Comparison of ENCODE assay signal across 1 cellular context in the genomic region with DNA sequence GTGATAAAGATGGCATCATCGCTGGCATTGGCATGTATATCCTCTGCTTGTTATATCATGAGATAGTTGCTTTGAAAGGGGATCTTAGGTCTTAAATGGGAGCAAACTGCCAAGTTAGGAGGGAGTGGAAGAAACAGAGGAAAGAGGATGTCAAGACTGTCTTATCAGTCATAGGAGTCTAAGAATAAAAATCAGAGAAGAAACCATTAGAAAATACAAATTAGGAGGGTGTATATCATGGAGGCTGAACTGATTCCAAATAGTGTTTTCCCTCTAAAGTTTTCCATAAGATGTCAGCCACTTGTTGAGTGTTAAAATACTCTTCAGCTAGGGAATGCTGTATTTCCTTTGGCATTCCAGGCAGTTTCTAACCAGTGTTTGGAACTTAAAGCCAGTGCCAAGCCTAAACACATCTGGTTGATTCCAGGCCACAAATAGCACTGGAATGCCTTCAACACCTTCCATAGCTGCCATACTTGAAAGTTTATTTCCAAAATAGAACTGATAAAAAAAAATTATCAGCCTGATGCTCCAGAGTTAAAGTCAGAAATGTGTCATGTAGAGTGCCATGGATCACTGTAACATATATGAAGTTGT.
TF ChIP-seq lines count a peak whose summit lies in the region.

No MANE protein-coding gene starts in this region.

TF ChIP-seq in GM23338, 12 proteins besides CTCF, POLR2A, EP300 and RAD21 (continued from another document):
- TF ChIP-seq EZH2 (IDR thresholded peaks at IDR 0.05; ENCODE audit: low read depth, unreplicated experiment) (no peak), ZNF114 (CRISPR knock-in tag; IDR thresholded peaks at IDR 0.05) (no peak)
- TF ChIP-seq, protein P1, sequence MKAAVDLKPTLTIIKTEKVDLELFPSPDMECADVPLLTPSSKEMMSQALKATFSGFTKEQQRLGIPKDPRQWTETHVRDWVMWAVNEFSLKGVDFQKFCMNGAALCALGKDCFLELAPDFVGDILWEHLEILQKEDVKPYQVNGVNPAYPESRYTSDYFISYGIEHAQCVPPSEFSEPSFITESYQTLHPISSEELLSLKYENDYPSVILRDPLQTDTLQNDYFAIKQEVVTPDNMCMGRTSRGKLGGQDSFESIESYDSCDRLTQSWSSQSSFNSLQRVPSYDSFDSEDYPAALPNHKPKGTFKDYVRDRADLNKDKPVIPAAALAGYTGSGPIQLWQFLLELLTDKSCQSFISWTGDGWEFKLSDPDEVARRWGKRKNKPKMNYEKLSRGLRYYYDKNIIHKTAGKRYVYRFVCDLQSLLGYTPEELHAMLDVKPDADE (IDR thresholded peaks at IDR 0.05), result no peak
- TF ChIP-seq, protein P2, sequence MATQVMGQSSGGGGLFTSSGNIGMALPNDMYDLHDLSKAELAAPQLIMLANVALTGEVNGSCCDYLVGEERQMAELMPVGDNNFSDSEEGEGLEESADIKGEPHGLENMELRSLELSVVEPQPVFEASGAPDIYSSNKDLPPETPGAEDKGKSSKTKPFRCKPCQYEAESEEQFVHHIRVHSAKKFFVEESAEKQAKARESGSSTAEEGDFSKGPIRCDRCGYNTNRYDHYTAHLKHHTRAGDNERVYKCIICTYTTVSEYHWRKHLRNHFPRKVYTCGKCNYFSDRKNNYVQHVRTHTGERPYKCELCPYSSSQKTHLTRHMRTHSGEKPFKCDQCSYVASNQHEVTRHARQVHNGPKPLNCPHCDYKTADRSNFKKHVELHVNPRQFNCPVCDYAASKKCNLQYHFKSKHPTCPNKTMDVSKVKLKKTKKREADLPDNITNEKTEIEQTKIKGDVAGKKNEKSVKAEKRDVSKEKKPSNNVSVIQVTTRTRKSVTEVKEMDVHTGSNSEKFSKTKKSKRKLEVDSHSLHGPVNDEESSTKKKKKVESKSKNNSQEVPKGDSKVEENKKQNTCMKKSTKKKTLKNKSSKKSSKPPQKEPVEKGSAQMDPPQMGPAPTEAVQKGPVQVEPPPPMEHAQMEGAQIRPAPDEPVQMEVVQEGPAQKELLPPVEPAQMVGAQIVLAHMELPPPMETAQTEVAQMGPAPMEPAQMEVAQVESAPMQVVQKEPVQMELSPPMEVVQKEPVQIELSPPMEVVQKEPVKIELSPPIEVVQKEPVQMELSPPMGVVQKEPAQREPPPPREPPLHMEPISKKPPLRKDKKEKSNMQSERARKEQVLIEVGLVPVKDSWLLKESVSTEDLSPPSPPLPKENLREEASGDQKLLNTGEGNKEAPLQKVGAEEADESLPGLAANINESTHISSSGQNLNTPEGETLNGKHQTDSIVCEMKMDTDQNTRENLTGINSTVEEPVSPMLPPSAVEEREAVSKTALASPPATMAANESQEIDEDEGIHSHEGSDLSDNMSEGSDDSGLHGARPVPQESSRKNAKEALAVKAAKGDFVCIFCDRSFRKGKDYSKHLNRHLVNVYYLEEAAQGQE (IDR thresholded peaks at IDR 0.05; ENCODE audit: unreplicated experiment), result no peak
